ENCODE assay signal across 16 cellular contexts in genomic region chr5:61734966-61735365, GRCh38.
"Had no signal": no experiment of that assay in that cellular context is flagged by ENCODE, and none has a peak within 500 bp of the region (broad histone marks: within the 10 kb centered on the region; RNA-seq: fewer than 3 reads in every experiment).

No MANE protein-coding gene starts in this region.

- H3K27ac Mint-ChIP-seq: activated naive CD8-positive, alpha-beta T cell; effector memory CD8-positive, alpha-beta T cell; naive thymus-derived CD8-positive, alpha-beta T cell had no signal

- H3K27ac ChIP-seq: breast epithelium, gastroesophageal sphincter, heart right ventricle, ovary, tibial artery had no signal

- H3K9me3 Mint-ChIP-seq: naive thymus-derived CD8-positive, alpha-beta T cell had no signal

- H3K27me3 ChIP-seq: breast epithelium, gastroesophageal sphincter, ovary, tibial artery had no signal

- H3K4me3 Mint-ChIP-seq: activated naive CD8-positive, alpha-beta T cell; effector memory CD8-positive, alpha-beta T cell; naive thymus-derived CD8-positive, alpha-beta T cell had no signal

- H3K36me3 ChIP-seq: breast epithelium, gastroesophageal sphincter, heart right ventricle, ovary, tibial artery had no signal

- H3K4me3 ChIP-seq: breast epithelium, gastroesophageal sphincter, heart right ventricle, mucosa of descending colon, ovary, tibial artery had no signal

- H3K36me3 Mint-ChIP-seq: activated naive CD8-positive, alpha-beta T cell; naive thymus-derived CD8-positive, alpha-beta T cell had no signal

- H3K4me1 ChIP-seq: breast epithelium, heart right ventricle, tibial artery had no signal

- DNase-seq: activated CD4-positive, alpha-beta T cell treated with anti-CD3 and anti-CD28 coated beads, Interleukin-2, amount 50 U/mL, for 1 hour; activated CD8-positive, alpha-beta memory T cell treated with anti-CD3 and anti-CD28 coated beads for 24 hours; activated gamma-delta T cell treated with Interleukin-2 at 50 U/mL for 16 hours; anterior cingulate cortex; dermis blood vessel endothelial cell; effector memory CD8-positive, alpha-beta T cell; heart right ventricle; mucosa of descending colon; naive thymus-derived CD8-positive, alpha-beta T cell; ovary; stimulated activated CD4-positive, alpha-beta T cell treated with anti-CD3 and anti-CD28 coated beads, Interleukin-4, amount 100 ng/mL, for 24 hours; stimulated activated naive CD4-positive, alpha-beta T cell; tibial artery had no signal

- H3K9me3 ChIP-seq: breast epithelium, gastroesophageal sphincter, heart right ventricle, mucosa of descending colon, ovary, tibial artery had no signal
